Comparison of ENCODE assay signal across 9 cellular contexts in the genomic region with DNA sequence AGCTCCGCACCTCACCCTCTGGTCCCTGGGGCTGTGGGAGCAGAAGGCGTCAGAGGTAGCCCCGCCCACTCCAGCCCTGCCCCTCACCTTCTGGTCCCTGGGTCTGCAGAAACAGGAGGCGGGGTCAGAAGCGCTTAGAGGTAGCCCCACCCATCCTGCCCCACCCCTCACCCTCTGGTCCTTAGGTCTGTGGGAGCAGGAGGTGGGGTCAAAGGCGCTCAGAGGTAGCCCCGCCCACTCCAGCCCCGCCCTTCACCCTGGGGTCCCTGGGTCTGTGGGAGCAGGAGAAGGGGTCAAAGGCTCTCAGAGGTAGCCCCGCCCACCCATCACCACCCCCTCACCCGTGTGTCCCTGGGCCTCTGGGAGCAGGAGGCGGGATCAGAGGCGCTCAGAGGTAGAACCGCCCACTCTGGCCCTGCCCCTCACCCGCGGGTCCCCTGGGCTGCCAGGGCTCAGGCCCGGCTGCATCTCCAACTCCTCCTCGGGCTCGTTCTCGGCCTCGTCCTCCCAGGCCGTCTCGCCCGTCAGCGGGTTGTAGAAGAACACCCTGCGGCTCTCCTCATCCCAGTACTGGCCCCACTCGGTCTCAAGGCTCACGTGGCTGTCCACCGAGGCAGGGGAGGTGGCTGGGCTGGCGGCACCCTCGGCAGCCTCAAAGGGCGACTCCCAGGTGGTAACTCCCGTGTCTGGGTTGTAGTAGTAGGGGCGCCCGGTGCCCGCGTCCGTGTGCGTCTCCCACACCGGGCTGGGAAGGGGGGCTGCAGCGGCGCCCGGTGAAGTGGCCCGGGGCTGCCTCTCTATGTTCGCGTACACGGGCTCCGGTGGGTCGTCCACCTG. TPM values are rescaled to one million over a fixed set of nuclear protein-coding genes. Genes with fewer than 3 reads are reported as not detected.
DNase-seq lines count a peak whose midpoint lies in the region; ATAC-seq and TF ChIP-seq lines count a peak whose summit lies in the region.
"Had no signal": no experiment of that assay in that cellular context is flagged by ENCODE, and none has a peak within 500 bp of the region (broad histone marks: within the 10 kb centered on the region; RNA-seq: fewer than 3 reads in every experiment).

No MANE protein-coding gene starts in this region.

- H3K27ac ChIP-seq in AG04450 (ENCODE audit: low read depth, low read length) (no peak overlapping the region), coronary artery (no peak overlapping the region), mesodermal cell (ENCODE audit: low read depth, low read length, severe bottlenecking) (no peak overlapping the region), tibial artery (no peak overlapping the region)

- H3K27me3 ChIP-seq in AG04450 (ENCODE audit: control insufficient read depth, insufficient read depth, low read length): peaks cover 43% of the 10 kb centered on the region
- H3K27me3 ChIP-seq in tibial artery: peaks cover 0 to 5% of the 10 kb centered on the region in 2 donors

- POLR2A ChIA-PET in AG04450 (lab: Yijun Ruan, JAX): no interaction called here

- H3K4me3 ChIP-seq in AG04450 (ENCODE audit: low read depth, low read length) (peak overlapping the region; percentile 29), coronary artery (peak overlapping the region; percentile 51), mesodermal cell (ENCODE audit: extremely low read depth, insufficient read depth, low read length, poor library complexity, severe bottlenecking) (peak overlapping the region; percentile 16), tibial artery (peak overlapping the region in 1 of 2 donors; percentile 26)
- H3K4me3 ChIP-seq: lung had no signal

- CTCF ChIA-PET in AG04450 (lab: Charles Lee): no interaction called here

- H3K36me3 ChIP-seq in mesodermal cell (ENCODE audit: control insufficient read depth, insufficient read depth, low read length) (no peaks in the 10 kb centered on the region), tibial artery (peaks cover 0 to 46% (median 29%) of the 10 kb centered on the region in 3 donors)

- DNase-seq in AG04450 (ENCODE audit: low read depth, low spot score) (no peak), HFFc6 (no peak), coronary artery (ENCODE audit: low spot score) (no peak), tibial artery (no peak)
- no peak for DNase-seq in effector CD8-positive, alpha-beta T cell (lab: John Stamatoyannopoulos, UW)
- no peak for DNase-seq in stimulated activated CD4-positive, alpha-beta T cell treated with anti-CD3 and anti-CD28 coated beads, Interleukin-4, amount 100 ng/mL, for 4 hours

- peaks cover 10% of the 10 kb centered on the region for H3K4me1 Mint-ChIP-seq in HFFc6 (ENCODE audit: low read depth)

- peaks cover 2% of the 10 kb centered on the region; the same call in 1 of the 2 replicates for H3K27me3 Mint-ChIP-seq in HFFc6 (ENCODE audit: insufficient read depth)

- ATAC-seq in GM21619 (IDR thresholded peaks at IDR 0.05; ENCODE audit: unreplicated experiment): no peak

- 0 out of 2 replicates have a peak overlapping the region, but pooled peaks have one; percentile 42 for H3K4me3 Mint-ChIP-seq in HFFc6

- H3K9me3 Mint-ChIP-seq in HFFc6: no peaks in the 10 kb centered on the region

- no peak overlapping the region for H3K27ac Mint-ChIP-seq in HFFc6

- H3K9me3 ChIP-seq in AG04450 (ENCODE audit: control insufficient read depth, insufficient read depth, low read length) (no peaks in the 10 kb centered on the region; the same call in 1 of the 2 replicates), mesodermal cell (ENCODE audit: control insufficient read depth, low read length) (no peaks in the 10 kb centered on the region), tibial artery (no peaks in the 10 kb centered on the region)

- H3K4me1 ChIP-seq in mesodermal cell (ENCODE audit: control insufficient read depth, insufficient read depth, low read length, poor library complexity, severe bottlenecking): peaks cover 18% of the 10 kb centered on the region
- H3K4me1 ChIP-seq in tibial artery: peaks cover 0 to 9% (median 8%) of the 10 kb centered on the region in 4 donors

- intact Hi-C loops in tibial artery (cut with DNase I; ENCODE audit: low total_unique reads): no loop called here

- 47 to 48% methylated on average over 18 to 39 of the region's 48 CpGs for WGBS in mesodermal cell (ENCODE audit: insufficient coverage in 2 of 2), 2 experiments

- no peaks in the 10 kb centered on the region for H3K36me3 Mint-ChIP-seq in HFFc6 (ENCODE audit: low read depth)

- TF ChIP-seq CTCF in AG04450 (IDR thresholded peaks at IDR 0.05; ENCODE audit: low read depth, low read length) (no peak), HFFc6 (IDR thresholded peaks at IDR 0.05) (no peak), coronary artery (IDR thresholded peaks at IDR 0.05) (no peak), tibial artery (IDR thresholded peaks at IDR 0.05) (no peak)

RNA-seq across cellular contexts. Expression of gene ARHGAP27, which starts 27.2 kb away (rescaled TPM):
- polyA plus RNA-seq in AG04450 (2011; rRNA removed): 0.48 and 0.64 TPM in 2 replicates
- polyA minus RNA-seq in AG04450 (2011; rRNA and poly(A)+ RNA removed): 0.70 and 0.74 TPM in 2 replicates
- total RNA-seq in HFFc6 (2021; fragmentation: NEBNext Ultra II Directional; extraction: Animal tissue kit (Norgen Biotek cat#: 25700)): 1 to 10 TPM; 1.8 to 3.8 (median 2.7) TPM
- 4.6 TPM for polyA plus RNA-seq in mesodermal cell (2013, experiment 1 of 2)
- polyA plus RNA-seq in mesodermal cell (2013, experiment 2 of 2): 5.4 TPM
